6 cellular contexts compared by ENCODE assay signal in genomic region chr20:14897608-14898007, GRCh38.
"Had no signal": no experiment of that assay in that cellular context is flagged by ENCODE, and none has a peak within 500 bp of the region (broad histone marks: within the 10 kb centered on the region; RNA-seq: fewer than 3 reads in every experiment).

No MANE protein-coding gene starts in this region.

- H3K27me3 Mint-ChIP-seq: IgD-negative memory B cell had no signal

- H3K4me3 ChIP-seq: K562 had no signal

- H3K27ac Mint-ChIP-seq: IgD-negative memory B cell had no signal

- H3K27ac ChIP-seq: HL-60 had no signal

- ATAC-seq: K562 had no signal

- H3K4me3 Mint-ChIP-seq: IgD-negative memory B cell had no signal

- FAIRE-seq: HTR-8/SVneo, K562 had no signal

- DNase-seq: IMR-90, KBM-7 had no signal

- H3K36me3 Mint-ChIP-seq: IgD-negative memory B cell had no signal
